15 cellular contexts compared by ENCODE assay signal in genomic region chrX:1012678-1013300, GRCh38.
"Had no signal": no experiment of that assay in that cellular context is flagged by ENCODE, and none has a peak within 500 bp of the region (broad histone marks: within the 10 kb centered on the region; RNA-seq: fewer than 3 reads in every experiment).

No MANE protein-coding gene starts in this region.

- H3K27ac ChIP-seq: hepatocyte, psoas muscle, stomach had no signal

- H3K27ac Mint-ChIP-seq: activated CD8-positive, alpha-beta memory T cell treated with anti-CD3 and anti-CD28 coated beads, Interleukin-2, amount 10 ng/mL, durations not matched to agents 7 days and 5 days; effector memory CD8-positive, alpha-beta T cell; nephron; T-helper 2 cell treated with Interferon-gamma antibody and Interleukin-4, amounts not matched to agents 5 μg/mL and 100 μg/mL, for 36 hours had no signal

- DNase-seq: activated CD8-positive, alpha-beta memory T cell treated with anti-CD3 and anti-CD28 coated beads, Interleukin-2, amount 10 ng/mL, durations not matched to agents 7 days and 5 days; activated T-cell treated with anti-CD3 and anti-CD28 coated beads, Interleukin-2, amount 50 U/mL, for 48 hours; caudate nucleus; effector memory CD8-positive, alpha-beta T cell; erythroblast; kidney; left ventricle myocardium superior; mesenchymal stem cell; psoas muscle; stimulated activated CD4-positive, alpha-beta T cell treated with anti-CD3 and anti-CD28 coated beads, Interleukin-4, amount 100 ng/mL, for 24 hours; stomach had no signal

- H3K27me3 Mint-ChIP-seq: activated CD8-positive, alpha-beta memory T cell treated with anti-CD3 and anti-CD28 coated beads, Interleukin-2, amount 10 ng/mL, durations not matched to agents 7 days and 5 days; effector memory CD8-positive, alpha-beta T cell had no signal

- H3K4me3 ChIP-seq: hepatocyte, psoas muscle, stomach had no signal

- H3K4me1 Mint-ChIP-seq: activated CD8-positive, alpha-beta memory T cell treated with anti-CD3 and anti-CD28 coated beads, Interleukin-2, amount 10 ng/mL, durations not matched to agents 7 days and 5 days had no signal

- H3K9me3 Mint-ChIP-seq: nephron had no signal

- H3K27me3 ChIP-seq: hepatocyte, stomach had no signal

- H3K36me3 Mint-ChIP-seq: activated CD8-positive, alpha-beta memory T cell treated with anti-CD3 and anti-CD28 coated beads, Interleukin-2, amount 10 ng/mL, durations not matched to agents 7 days and 5 days had no signal

- FAIRE-seq: urothelium cell line had no signal

- H3K4me3 Mint-ChIP-seq: activated CD8-positive, alpha-beta memory T cell treated with anti-CD3 and anti-CD28 coated beads, Interleukin-2, amount 10 ng/mL, durations not matched to agents 7 days and 5 days; effector memory CD8-positive, alpha-beta T cell; T-helper 2 cell treated with Interferon-gamma antibody and Interleukin-4, amounts not matched to agents 5 μg/mL and 100 μg/mL, for 36 hours had no signal
